Comparison of ENCODE assay signal across 14 cellular contexts in genomic region chr13:23701646-23702045, GRCh38.
DNase-seq lines count a peak whose midpoint lies in the region; TF ChIP-seq lines count a peak whose summit lies in the region.
"Had no signal": no experiment of that assay in that cellular context is flagged by ENCODE, and none has a peak within 500 bp of the region (broad histone marks: within the 10 kb centered on the region; RNA-seq: fewer than 3 reads in every experiment).

No MANE protein-coding gene starts in this region.

- TF ChIP-seq CTCF in coronary artery (IDR thresholded peaks at IDR 0.05) = no peak

- peak overlapping the region in 2 of 3 donors; percentile 12 to 40 for H3K9ac ChIP-seq in skeletal muscle tissue (ENCODE audit: low read depth in 1 of 3, low read length in 3 of 3)

- no peak overlapping the region for H3K4me3 ChIP-seq in coronary artery
- no peak overlapping the region for H3K4me3 ChIP-seq in skeletal muscle tissue (ENCODE audit: low read length in 3 of 3)

- no peaks in the 10 kb centered on the region for H3K27me3 ChIP-seq in skeletal muscle tissue (ENCODE audit: control insufficient read depth in 3 of 3, insufficient read depth in 3 of 3, low read length in 3 of 3)

- no peaks in the 10 kb centered on the region for H3K9me3 ChIP-seq in skeletal muscle tissue (ENCODE audit: control insufficient read depth in 3 of 3, low read length in 3 of 3)

- H3K4me1 ChIP-seq in skeletal muscle tissue (ENCODE audit: control insufficient read depth in 3 of 3, insufficient read depth in 3 of 3, low read length in 3 of 3) = peaks cover 6 to 16% (median 7%) of the 10 kb centered on the region in 3 donors

- peak overlapping the region in 1 of 2 donors; percentile 73 for H3K27ac ChIP-seq in coronary artery
- H3K27ac ChIP-seq in skeletal muscle tissue (ENCODE audit: low read depth, low read length) = no peak overlapping the region

- DNase-seq in GM04504 (ENCODE audit: low read depth) (peak; percentile 97), coronary artery (ENCODE audit: low spot score) (peak; percentile 90), left kidney (ENCODE audit: low read depth, low spot score) (peak; percentile 56), UCSD-AML1 (lab: John Stamatoyannopoulos, UW; ENCODE audit: unreplicated experiment) (no peak), dedifferentiated amniotic fluid mesenchymal stem cell (ENCODE audit: extremely low spot score) (no peak), activated gamma-delta T cell (lab: John Stamatoyannopoulos, UW) (no peak), CD1c-positive myeloid dendritic cell (ENCODE audit: extremely low spot score) (no peak)
- DNase-seq: activated CD4-positive, CD25-positive, alpha-beta regulatory T cell; activated T-cell treated with anti-CD3 and anti-CD28 coated beads, Interleukin-2, amount 50 U/mL, for 1 hour; amygdala; C1 segment of cervical spinal cord; natural killer cell; NCI-H2081 treated with DMSO at 0.1 percent for 48 hours had no signal

- no peaks in the 10 kb centered on the region for H3K36me3 ChIP-seq in skeletal muscle tissue (ENCODE audit: control insufficient read depth in 3 of 3, insufficient read depth in 3 of 3, low read length in 3 of 3)

Comparison
In these comparisons a context has a peak if more than half of its experiments do, and no peak if none do; other contexts are left out.
1. DNase-seq: peak in GM04504 (single experiment), coronary artery (single experiment) and left kidney (single experiment); none in UCSD-AML1 (single experiment), dedifferentiated amniotic fluid mesenchymal stem cell (single experiment), activated gamma-delta T cell (single experiment) and CD1c-positive myeloid dendritic cell (single experiment).